Comparison of ENCODE assay signal across 1 cellular context in genomic region chr3:30292192-30292893, GRCh38.
TF ChIP-seq lines count a peak whose summit lies in the region.

No MANE protein-coding gene starts in this region.

TF ChIP-seq in HepG2, 621 proteins besides CTCF, POLR2A, EP300 and RAD21 (continued from another document and continues in another):
- TF ChIP-seq ZBTB25 (CRISPR knock-in tag; IDR thresholded peaks at IDR 0.05) (peak; percentile 65; the same call in 1 of the 2 replicates), GATAD2A (CRISPR knock-in tag; IDR thresholded peaks at IDR 0.05) (peak; percentile 88), FOXP1 (IDR thresholded peaks at IDR 0.05) (no peak), FOXP1 (CRISPR knock-in tag; IDR thresholded peaks at IDR 0.05) (peak; percentile 74), NFAT5 (CRISPR knock-in tag; IDR thresholded peaks at IDR 0.05) (no peak), NFKBIZ (CRISPR knock-in tag; IDR thresholded peaks at IDR 0.05) (peak; percentile 65; the same call in 1 of the 2 replicates), ZNF441 (CRISPR knock-in tag; IDR thresholded peaks at IDR 0.05; ENCODE audit: borderline replicate concordance) (no peak), HOMEZ (CRISPR knock-in tag; IDR thresholded peaks at IDR 0.05; ENCODE audit: low read depth) (peak; percentile 97), ERF (CRISPR knock-in tag; IDR thresholded peaks at IDR 0.05) (0 out of 2 replicates have a peak, but pooled peaks have one; percentile 26), MBD4 (IDR thresholded peaks at IDR 0.05; ENCODE audit: borderline replicate concordance, low read length) (no peak; the same call in 1 of the 2 replicates), TBL1XR1 (IDR thresholded peaks at IDR 0.05; ENCODE audit: borderline replicate concordance, low read length, partially characterized antibody) (no peak), ZNF253 (CRISPR knock-in tag; IDR thresholded peaks at IDR 0.05; ENCODE audit: borderline replicate concordance) (no peak), ETV5 (CRISPR knock-in tag; IDR thresholded peaks at IDR 0.05; ENCODE audit: borderline replicate concordance) (peak; percentile 69), ZNF720 (CRISPR knock-in tag; IDR thresholded peaks at IDR 0.05) (no peak), RBFOX2 (IDR thresholded peaks at IDR 0.05; ENCODE audit: low read depth, low read length) (no peak), ZNF556 (CRISPR knock-in tag; IDR thresholded peaks at IDR 0.05; ENCODE audit: borderline replicate concordance) (no peak), CEBPG (CRISPR knock-in tag; IDR thresholded peaks at IDR 0.05) (peak; percentile 98), RXRB (CRISPR knock-in tag; IDR thresholded peaks at IDR 0.05; ENCODE audit: borderline replicate concordance) (peak; percentile 58), ZNF17 (CRISPR knock-in tag; IDR thresholded peaks at IDR 0.05) (no peak), ZGPAT (CRISPR knock-in tag; IDR thresholded peaks at IDR 0.05) (peak; percentile 54; the same call in 1 of the 2 replicates), SMAD3 (CRISPR knock-in tag; IDR thresholded peaks at IDR 0.05) (peak; percentile 38; the same call in 1 of the 2 replicates), ZNF136 (CRISPR knock-in tag; IDR thresholded peaks at IDR 0.05; ENCODE audit: low read depth) (no peak), HDAC6 (IDR thresholded peaks at IDR 0.05; ENCODE audit: low read depth, low read length) (no peak), BATF2 (CRISPR knock-in tag; IDR thresholded peaks at IDR 0.05) (no peak), ZNF276 (CRISPR knock-in tag; IDR thresholded peaks at IDR 0.05; ENCODE audit: low read depth) (no peak), TEAD3 (CRISPR knock-in tag; optimal IDR thresholded peaks at IDR 0.05; ENCODE audit: borderline replicate concordance) (peak; percentile 11), JDP2 (CRISPR knock-in tag; IDR thresholded peaks at IDR 0.05; ENCODE audit: borderline replicate concordance) (no peak), ZBTB44 (CRISPR knock-in tag; IDR thresholded peaks at IDR 0.05) (no peak), PPARG (CRISPR knock-in tag; conservative IDR thresholded peaks at IDR 0.05) (0 out of 2 replicates have a peak, but pooled peaks have one; percentile 28), CBFB (CRISPR knock-in tag; IDR thresholded peaks at IDR 0.05) (peak; percentile 92), RCOR2 (CRISPR knock-in tag; IDR thresholded peaks at IDR 0.05) (peak; percentile 42; the same call in 1 of the 2 replicates), KDM3A (CRISPR knock-in tag; IDR thresholded peaks at IDR 0.05; ENCODE audit: low read depth) (0 out of 2 replicates have a peak, but pooled peaks have one; percentile 33), PREB (CRISPR knock-in tag; IDR thresholded peaks at IDR 0.05) (no peak), ZNF331 (CRISPR knock-in tag; IDR thresholded peaks at IDR 0.05) (peak; percentile 65), ZBTB2 (CRISPR knock-in tag; IDR thresholded peaks at IDR 0.05; ENCODE audit: low read depth) (no peak), ZBTB37 (CRISPR knock-in tag; IDR thresholded peaks at IDR 0.05) (no peak), CEBPB (IDR thresholded peaks at IDR 0.05; ENCODE audit: borderline replicate concordance, low read depth, low read length) (peak; percentile 91), ELK4 (CRISPR knock-in tag; IDR thresholded peaks at IDR 0.05; ENCODE audit: borderline replicate concordance) (no peak)
